ENCODE assay signal across 11 cellular contexts in genomic region chr18:58400337-58400885, GRCh38.
A peak's percentile ranks its signal among the peaks of the same experiment; 100 is the strongest.
DNase-seq lines count a peak whose midpoint lies in the region; ATAC-seq and TF ChIP-seq lines count a peak whose summit lies in the region.
"Had no signal": no experiment of that assay in that cellular context is flagged by ENCODE, and none has a peak within 500 bp of the region (broad histone marks: within the 10 kb centered on the region; RNA-seq: fewer than 3 reads in every experiment).

No MANE protein-coding gene starts in this region.

- no peak overlapping the region for H3K23ac ChIP-seq in mesendoderm (ENCODE audit: low read length)

- no peak overlapping the region for H3K56ac ChIP-seq in mesendoderm (ENCODE audit: low read length)

- no peak overlapping the region for H3K4ac ChIP-seq in mesendoderm (ENCODE audit: low read depth, low read length)

- H3K27ac ChIP-seq in BLaER1 = peak overlapping the region; percentile 32; the same call in 1 of the 2 replicates
- peak overlapping the region; percentile 40 to 67 for H3K27ac ChIP-seq in liver (ENCODE audit: low read depth in 1 of 2, low read length in 2 of 2)
- no peak overlapping the region for H3K27ac ChIP-seq in gastroesophageal sphincter
- H3K27ac ChIP-seq in mesendoderm (ENCODE audit: low read depth, low read length) = no peak overlapping the region

- no peak for TF ChIP-seq POLR2A in gastroesophageal sphincter (IDR thresholded peaks at IDR 0.05)

- peak overlapping the region; percentile 24 for H3K4me3 Mint-ChIP-seq in activated T-helper 17 cell treated with anti-CD3 and anti-CD28 coated beads, Interleukin-2, amount 50 U/mL, for 72 hours

- DNase-seq in cerebellar nuclear complex (lab: John Stamatoyannopoulos, UW) = no peak
- DNase-seq in mesendoderm = no peak
- DNase-seq: NCI-H187, right cardiac atrium had no signal

- WGBS in liver = 32% methylated on average over 14 of the region's 14 CpGs
- 80 to 81% methylated on average over 12 to 14 of the region's 14 CpGs for WGBS in gastroesophageal sphincter (ENCODE audit: low coverage in 1 of 2), 2 donors
- WGBS in mesendoderm (ENCODE audit: extremely low coverage, insufficient coverage, low lambda C conversion rate) = no CpG with 5 or more reads among the region's 14 CpGs

- no peak overlapping the region for H4K5ac ChIP-seq in mesendoderm (ENCODE audit: low read length)

- H2BK120ac ChIP-seq in mesendoderm (ENCODE audit: low read depth, low read length) = no peak overlapping the region

- H2BK5ac ChIP-seq in mesendoderm (ENCODE audit: low read length) = no peak overlapping the region

- no peaks in the 10 kb centered on the region for H3K79me2 ChIP-seq in mesendoderm (ENCODE audit: control insufficient read depth, insufficient read depth, low read length)

- H3K4me1 ChIP-seq in BLaER1 (peaks cover 100% of the 10 kb centered on the region), liver (ENCODE audit: control insufficient read depth in 4 of 4, insufficient read depth in 4 of 4, low read length in 3 of 4) (peaks cover 7 to 64% (median 52%) of the 10 kb centered on the region in 4 donors), gastroesophageal sphincter (peaks cover 0 to 21% (median 5%) of the 10 kb centered on the region in 3 donors), mesendoderm (ENCODE audit: control insufficient read depth, low read depth, low read length) (no peaks in the 10 kb centered on the region)

- H4K20me1 ChIP-seq in BLaER1 = no peaks in the 10 kb centered on the region

- H3K27me3 ChIP-seq in BLaER1 (0 out of 2 replicates have a peak, but pooled peaks cover 2% of the 10 kb centered on the region), liver (ENCODE audit: control insufficient read depth in 4 of 4, insufficient read depth in 4 of 4, low read length in 3 of 4) (no peaks in the 10 kb centered on the region), gastroesophageal sphincter (no peaks in the 10 kb centered on the region), mesendoderm (ENCODE audit: insufficient read depth, low read length, poor library complexity) (no peaks in the 10 kb centered on the region)

- H3K9ac ChIP-seq in BLaER1 (peak overlapping the region; percentile 58), liver (ENCODE audit: low read depth in 1 of 2, low read length in 2 of 2) (peak overlapping the region in 1 of 2 donors; percentile 71), mesendoderm (ENCODE audit: low read length) (no peak overlapping the region)

- no peak overlapping the region for H4K8ac ChIP-seq in mesendoderm (ENCODE audit: low read depth, low read length)

- no peaks in the 10 kb centered on the region for H3K79me1 ChIP-seq in mesendoderm (ENCODE audit: low read length)

- no peaks in the 10 kb centered on the region for H3K27me3 Mint-ChIP-seq in activated T-helper 17 cell treated with anti-CD3 and anti-CD28 coated beads, Interleukin-2, amount 50 U/mL, for 72 hours

- no peak for TF ChIP-seq CTCF in liver (IDR thresholded peaks at IDR 0.05; ENCODE audit: low read depth, low read length, missing input control)
- TF ChIP-seq CTCF in gastroesophageal sphincter (IDR thresholded peaks at IDR 0.05) = no peak

- H3K9me3 Mint-ChIP-seq in activated T-helper 17 cell treated with anti-CD3 and anti-CD28 coated beads, Interleukin-2, amount 50 U/mL, for 72 hours = no peaks in the 10 kb centered on the region

- no peak overlapping the region for H3K18ac ChIP-seq in mesendoderm (ENCODE audit: low read length)

- H3K4me2 ChIP-seq in BLaER1 (peak overlapping the region; percentile 77), mesendoderm (ENCODE audit: low read length) (no peak overlapping the region)

- H3K4me3 ChIP-seq in BLaER1 (peak overlapping the region; percentile 53), liver (ENCODE audit: low read depth in 1 of 3, low read length in 3 of 3) (no peak overlapping the region), gastroesophageal sphincter (no peak overlapping the region), mesendoderm (ENCODE audit: low read length) (no peak overlapping the region)
- H3K4me3 ChIP-seq: mucosa of descending colon had no signal

- H2AK5ac ChIP-seq in mesendoderm (ENCODE audit: low read length) = no peak overlapping the region

- peak overlapping the region; percentile 54 for H3K27ac Mint-ChIP-seq in activated T-helper 17 cell treated with anti-CD3 and anti-CD28 coated beads, Interleukin-2, amount 50 U/mL, for 72 hours

- H2BK15ac ChIP-seq in mesendoderm (replicated peaks; ENCODE audit: low read depth) = no peak overlapping the region

- peak; percentile 49 for ATAC-seq in GM19463 (IDR thresholded peaks at IDR 0.05; ENCODE audit: unreplicated experiment)
- ATAC-seq in activated T-helper 17 cell treated with anti-CD3 and anti-CD28 coated beads, Interleukin-2, amount 50 U/mL, for 72 hours (replicated peaks) = peak; percentile 89
- ATAC-seq in gastroesophageal sphincter = no peak
- ATAC-seq in HG02970 (IDR thresholded peaks at IDR 0.05; ENCODE audit: low FRiP score, unreplicated experiment) = no peak
- ATAC-seq: right cardiac atrium had no signal

- peaks cover 7% of the 10 kb centered on the region for H3K4me1 Mint-ChIP-seq in activated T-helper 17 cell treated with anti-CD3 and anti-CD28 coated beads, Interleukin-2, amount 50 U/mL, for 72 hours

- no peaks in the 10 kb centered on the region for H3K36me3 Mint-ChIP-seq in activated T-helper 17 cell treated with anti-CD3 and anti-CD28 coated beads, Interleukin-2, amount 50 U/mL, for 72 hours (ENCODE audit: low read depth)

- no peaks in the 10 kb centered on the region for H3K9me3 ChIP-seq in BLaER1
- H3K9me3 ChIP-seq in liver (ENCODE audit: control insufficient read depth in 4 of 4, low read length in 3 of 4) = no peaks in the 10 kb centered on the region
- no peaks in the 10 kb centered on the region for H3K9me3 ChIP-seq in gastroesophageal sphincter
- H3K9me3 ChIP-seq: mucosa of descending colon had no signal

- TF ChIP-seq EP300 in gastroesophageal sphincter (IDR thresholded peaks at IDR 0.05) = no peak

- no peak for TF ChIP-seq RAD21 in liver (IDR thresholded peaks at IDR 0.05)

- H3K36me3 ChIP-seq in BLaER1 (no peaks in the 10 kb centered on the region), liver (ENCODE audit: control insufficient read depth in 4 of 4, insufficient read depth in 3 of 4, low read depth in 1 of 4, low read length in 3 of 4) (no peaks in the 10 kb centered on the region), gastroesophageal sphincter (peaks cover 0 to 16% of the 10 kb centered on the region in 2 donors), mesendoderm (ENCODE audit: control insufficient read depth, insufficient read depth, low read length) (no peaks in the 10 kb centered on the region)

TF ChIP-seq in liver, 16 proteins besides CTCF, POLR2A, EP300 and RAD21:
- no peak for TF ChIP-seq TAF1 (conservative IDR thresholded peaks at IDR 0.05)
- peak; percentile 11 to 61 for TF ChIP-seq RXRA (IDR thresholded peaks at IDR 0.05)
- peak; percentile 22 for TF ChIP-seq YY1 (IDR thresholded peaks at IDR 0.05)
- TF ChIP-seq SP1 (IDR thresholded peaks at IDR 0.05) = peak; percentile 22
- TF ChIP-seq JUND (IDR thresholded peaks at IDR 0.05) = no peak

Comparison
In these comparisons a context has a peak if more than half of its experiments do, and no peak if none do; other contexts are left out.
1. H3K27ac ChIP-seq: peak in BLaER1 (single experiment) and liver (2 of 2); none in gastroesophageal sphincter (0 of 4) and mesendoderm (single experiment).
2. ATAC-seq: peak in GM19463 (single experiment) and activated T-helper 17 cell treated with anti-CD3 and anti-CD28 coated beads, Interleukin-2, amount 50 U/mL, for 72 hours (single experiment); none in gastroesophageal sphincter (single experiment) and HG02970 (single experiment).